In the genomic region with DNA sequence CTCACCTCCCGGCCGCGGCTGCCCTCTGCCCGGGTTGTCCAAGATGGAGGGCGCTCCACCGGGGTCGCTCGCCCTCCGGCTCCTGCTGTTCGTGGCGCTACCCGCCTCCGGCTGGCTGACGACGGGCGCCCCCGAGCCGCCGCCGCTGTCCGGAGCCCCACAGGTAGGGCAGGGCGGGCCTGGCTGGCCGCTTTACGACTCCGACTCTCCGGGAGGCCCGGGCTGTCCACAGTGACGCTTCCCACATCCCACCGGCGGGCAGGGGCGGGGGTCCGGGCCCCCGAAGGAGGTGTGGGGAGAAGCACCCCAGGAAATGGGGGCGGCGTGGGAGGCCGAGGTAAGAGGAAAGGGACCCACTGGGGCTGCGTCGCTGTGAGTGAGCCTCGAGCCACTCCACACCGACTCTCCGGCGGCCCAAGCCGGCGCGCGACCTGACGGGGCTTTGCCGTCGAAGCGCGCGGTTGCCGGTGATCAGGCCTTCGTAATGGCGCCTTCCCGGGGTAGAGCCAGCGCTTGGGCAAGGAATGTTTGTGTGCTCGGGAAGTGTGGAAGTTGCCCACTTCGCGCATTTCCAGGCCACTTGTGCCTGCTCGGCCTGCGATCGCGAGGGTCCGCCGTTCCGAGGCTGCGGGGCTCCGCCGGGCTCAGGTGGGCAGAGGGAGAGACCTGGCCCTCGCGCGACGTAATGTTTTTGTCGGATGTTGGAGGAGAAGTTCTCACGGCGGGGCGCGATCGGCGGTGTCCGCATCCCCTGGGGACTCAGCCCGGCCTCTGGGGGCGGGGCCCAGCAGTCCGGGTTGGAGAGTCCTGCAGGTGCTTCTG, we compare ENCODE assay signal across 8 cellular contexts. TPM values are rescaled to one million over a fixed set of nuclear protein-coding genes. Genes with fewer than 3 reads are reported as not detected.
DNase-seq lines count a peak whose midpoint lies in the region; ATAC-seq and TF ChIP-seq lines count a peak whose summit lies in the region.

Gene GINM1, plus strand, starts transcription at position 4 of the 822 bp plus-strand sequence. Its CDS starts 40 bp downstream, at position 44.

- H2AK5ac ChIP-seq in trophoblast cell (ENCODE audit: low read length): no peak within 1 kb of the TSS

- H3K27me3 ChIP-seq in HL-60 (ENCODE audit: insufficient read depth, poor library complexity, severe bottlenecking) (no peaks in the 10 kb centered on the region), trophoblast cell (ENCODE audit: insufficient read depth, low read length) (no peaks in the 10 kb centered on the region), uterus (no peaks in the 10 kb centered on the region)

- peak within 1 kb of the TSS; percentile 94 for H3K27ac Mint-ChIP-seq in activated naive CD8-positive, alpha-beta T cell treated with anti-CD3 and anti-CD28 coated beads, Interleukin-2, amount 10 ng/mL, durations not matched to agents 7 days and 5 days

- peak within 1 kb of the TSS; percentile 88 for H3K14ac ChIP-seq in trophoblast cell (ENCODE audit: low read length)

- H3K4me1 ChIP-seq in trophoblast cell (ENCODE audit: control insufficient read depth in 1 of 2, insufficient read depth in 2 of 2, low read length in 2 of 2) (no peaks in the 10 kb centered on the region), uterus (peaks cover 0 to 9% of the 10 kb centered on the region in 2 donors)

- no peak within 1 kb of the TSS for H3K23ac ChIP-seq in trophoblast cell (ENCODE audit: low read length)

- peak; percentile 63 for DNase-seq in COLO668 (lab: John Stamatoyannopoulos, UW; ENCODE audit: unreplicated experiment)
- peak in 1 of 2 experiments; percentile 53 for DNase-seq in HL-60 (ENCODE audit: low read depth in 1 of 2, low spot score in 1 of 2)
- peak; percentile 11 for DNase-seq in SK-MEL-5 (ENCODE audit: low read depth, low spot score)
- DNase-seq in activated naive CD8-positive, alpha-beta T cell treated with anti-CD3 and anti-CD28 coated beads, Interleukin-2, amount 10 ng/mL, durations not matched to agents 7 days and 5 days: no peak
- DNase-seq in Right ventricle myocardium superior: peak; percentile 60
- DNase-seq in trophoblast cell: peak; percentile 18 to 47
- peak; percentile 42 to 47 for DNase-seq in uterus

- no peak within 1 kb of the TSS for H2BK12ac ChIP-seq in trophoblast cell (ENCODE audit: low read length)

- H3K9ac ChIP-seq in trophoblast cell (ENCODE audit: low read length): peak within 1 kb of the TSS; percentile 82

- H3K4me3 ChIP-seq in HL-60 (replicated peaks; ENCODE audit: insufficient read depth, low read length) (peak within 1 kb of the TSS; percentile 94), trophoblast cell (ENCODE audit: low read depth, low read length) (peak within 1 kb of the TSS; percentile 92), uterus (peak within 1 kb of the TSS; percentile 88 to 100)

- peak within 1 kb of the TSS; percentile 91 for H2BK5ac ChIP-seq in trophoblast cell (ENCODE audit: low read depth, low read length, poor library complexity)

- intact Hi-C loops in Right ventricle myocardium superior (cut with DNase I): loop anchor here (5.0 kb wide), 1 partner anchor 81 kb away; the partner anchor contains the start of gene KATNA1
- intact Hi-C loops in uterus (cut with DNase I; ENCODE audit: low total_unique reads): no loop called here

- peak within 1 kb of the TSS; percentile 74 for H4K12ac ChIP-seq in trophoblast cell (ENCODE audit: low read depth, low read length)

- H4K91ac ChIP-seq in trophoblast cell (ENCODE audit: low read depth, low read length): peak within 1 kb of the TSS; percentile 84

- no peaks in the 10 kb centered on the region for H3K9me3 Mint-ChIP-seq in activated naive CD8-positive, alpha-beta T cell treated with anti-CD3 and anti-CD28 coated beads, Interleukin-2, amount 10 ng/mL, durations not matched to agents 7 days and 5 days

- no peak for TF ChIP-seq CTCF in HL-60 (IDR thresholded peaks at IDR 0.05; ENCODE audit: insufficient read depth, low read length)
- TF ChIP-seq CTCF in uterus (IDR thresholded peaks at IDR 0.05): no peak

- peaks cover 7% of the 10 kb centered on the region for H3K79me2 ChIP-seq in trophoblast cell (ENCODE audit: control insufficient read depth, insufficient read depth, low read length, poor library complexity)

- no peaks in the 10 kb centered on the region for H3K9me3 ChIP-seq in trophoblast cell (ENCODE audit: insufficient read depth, low read depth, low read length)
- H3K9me3 ChIP-seq in uterus: no peaks in the 10 kb centered on the region

- H3K36me3 ChIP-seq in trophoblast cell (ENCODE audit: control insufficient read depth in 1 of 2, insufficient read depth in 2 of 2, low read length in 2 of 2): no peaks in the 10 kb centered on the region
- H3K36me3 ChIP-seq in uterus: no peaks in the 10 kb centered on the region

- H4K8ac ChIP-seq in trophoblast cell (ENCODE audit: low read depth, low read length): peak within 1 kb of the TSS; percentile 82

- peak within 1 kb of the TSS; percentile 98 for H2AFZ ChIP-seq in trophoblast cell (ENCODE audit: insufficient read depth, low read length, poor library complexity)

- H3K27ac ChIP-seq in HL-60 (replicated peaks) (peak within 1 kb of the TSS; percentile 73), trophoblast cell (ENCODE audit: low read depth, low read length) (peak within 1 kb of the TSS; percentile 72), uterus (peak within 1 kb of the TSS; percentile 76 to 99)

- peak within 1 kb of the TSS; percentile 92 for H3K4me2 ChIP-seq in trophoblast cell (ENCODE audit: low read length)

- H3K4me3 Mint-ChIP-seq in activated naive CD8-positive, alpha-beta T cell treated with anti-CD3 and anti-CD28 coated beads, Interleukin-2, amount 10 ng/mL, durations not matched to agents 7 days and 5 days: peak within 1 kb of the TSS; percentile 94

- no CpG with 5 or more reads among the region's 85 CpGs for WGBS in trophoblast cell (ENCODE audit: extremely low coverage, insufficient coverage, insufficient read length)

- peak; percentile 32 to 58 for TF ChIP-seq POLR2A in uterus (IDR thresholded peaks at IDR 0.05)

- POLR2A ChIA-PET in activated naive CD8-positive, alpha-beta T cell treated with anti-CD3 and anti-CD28 coated beads, Interleukin-2, amount 10 ng/mL, durations not matched to agents 7 days and 5 days (lab: Charles Lee): interaction anchor here (0.6 to 2.1 kb wide), 9 partner anchors 21 to 1842 kb away, joined by 3 to 23 read pairs (median 3); partner anchors contain the start of genes LATS1, PCMT1 and PPIL4

- peak within 1 kb of the TSS; percentile 57 for H3K4ac ChIP-seq in trophoblast cell (ENCODE audit: low read depth, low read length)

- H3K36me3 Mint-ChIP-seq in activated naive CD8-positive, alpha-beta T cell treated with anti-CD3 and anti-CD28 coated beads, Interleukin-2, amount 10 ng/mL, durations not matched to agents 7 days and 5 days: no peaks in the 10 kb centered on the region

- ATAC-seq in GM19397 (IDR thresholded peaks at IDR 0.05; ENCODE audit: unreplicated experiment) (peak; percentile 22), Right ventricle myocardium superior (ENCODE audit: poor library complexity) (peak; percentile 54)
- ATAC-seq in activated naive CD8-positive, alpha-beta T cell treated with anti-CD3 and anti-CD28 coated beads, Interleukin-2, amount 10 ng/mL, durations not matched to agents 7 days and 5 days (ENCODE audit: low read depth): peak; percentile 38

- peaks cover 11% of the 10 kb centered on the region for H3K4me1 Mint-ChIP-seq in activated naive CD8-positive, alpha-beta T cell treated with anti-CD3 and anti-CD28 coated beads, Interleukin-2, amount 10 ng/mL, durations not matched to agents 7 days and 5 days

- peak within 1 kb of the TSS; percentile 90 for H2BK120ac ChIP-seq in trophoblast cell (ENCODE audit: insufficient read depth, low read length, poor library complexity)

- no peaks in the 10 kb centered on the region for H3K27me3 Mint-ChIP-seq in activated naive CD8-positive, alpha-beta T cell treated with anti-CD3 and anti-CD28 coated beads, Interleukin-2, amount 10 ng/mL, durations not matched to agents 7 days and 5 days

- H3K79me1 ChIP-seq in trophoblast cell (ENCODE audit: low read length): peaks cover 7% of the 10 kb centered on the region

- in situ Hi-C loops in SK-MEL-5 (cut with HindIII; ENCODE audit: low pct_unique_long_range_greater_than_20kb, low sequenced_read_pairs): no loop called here

- H3K18ac ChIP-seq in trophoblast cell (ENCODE audit: low read length): peak within 1 kb of the TSS; percentile 96

RNA-seq across cellular contexts. Expression of gene GINM1, which starts in this region (rescaled TPM):
- 28.1 and 29.0 TPM in 2 replicates for total RNA-seq in SK-MEL-5 (2014; rRNA removed; shearing (Covaris generic))
- 21.8 and 23.9 TPM in 2 replicates for polyA plus RNA-seq in SK-MEL-5 (2015; cell fraction: cytosol; rRNA removed)
- polyA plus RNA-seq in SK-MEL-5 (2015; cell fraction: nucleus; rRNA removed): 5.1 and 9.1 TPM in 2 replicates
- total RNA-seq in activated naive CD8-positive, alpha-beta T cell treated with anti-CD3 and anti-CD28 coated beads, Interleukin-2, amount 10 ng/mL, durations not matched to agents 7 days and 5 days: 10 to 100 TPM; 21.9 to 22.8 TPM
- total RNA-seq in Right ventricle myocardium superior (47.9 TPM), uterus (10 to 100 TPM; 16.1 to 83.7 (median 75.3) TPM)
- 25.6 and 25.7 TPM in 2 replicates for polyA plus RNA-seq in trophoblast cell (2013)
